9 cellular contexts compared by ENCODE assay signal in the genomic region with DNA sequence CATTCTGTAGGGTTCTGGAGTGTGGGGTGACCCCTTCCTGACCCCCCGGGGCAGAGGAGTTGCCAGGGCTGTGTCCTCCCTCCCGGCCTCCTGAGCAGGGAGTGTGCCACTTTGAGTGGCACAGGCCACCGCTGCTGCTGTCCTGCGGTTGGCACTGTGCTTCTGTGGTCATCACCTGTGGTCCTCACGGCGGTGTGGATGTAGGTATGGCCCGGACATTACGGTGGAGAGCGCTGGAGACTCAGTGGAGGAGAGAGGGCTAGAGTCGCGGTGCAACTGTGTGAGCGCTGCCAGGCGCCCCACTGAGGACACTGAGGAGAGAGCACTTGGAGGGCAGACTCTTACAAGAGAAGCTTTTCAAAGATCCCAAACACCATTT. TPM values are rescaled to one million over a fixed set of nuclear protein-coding genes. Genes with fewer than 3 reads are reported as not detected.
DNase-seq lines count a peak whose midpoint lies in the region; ATAC-seq and TF ChIP-seq lines count a peak whose summit lies in the region.
"Had no signal": no experiment of that assay in that cellular context is flagged by ENCODE, and none has a peak within 500 bp of the region (broad histone marks: within the 10 kb centered on the region; RNA-seq: fewer than 3 reads in every experiment).

No MANE protein-coding gene starts in this region.

- H3K9me3 ChIP-seq in AG04450 (ENCODE audit: control insufficient read depth, insufficient read depth, low read length) (no peaks in the 10 kb centered on the region; the same call in 1 of the 2 replicates), Peyer's patch (no peaks in the 10 kb centered on the region), endodermal cell (ENCODE audit: control insufficient read depth, low read length) (no peaks in the 10 kb centered on the region), osteoblast (ENCODE audit: low read depth, low read length) (no peaks in the 10 kb centered on the region)

- peaks cover 20% of the 10 kb centered on the region for H4K20me1 ChIP-seq in osteoblast (ENCODE audit: insufficient read depth, low read length)

- H3K79me2 ChIP-seq in osteoblast (ENCODE audit: insufficient read depth, low read length): peaks cover 40% of the 10 kb centered on the region

- H3K4me1 Mint-ChIP-seq in endodermal cell: peaks cover 16% of the 10 kb centered on the region

- H3K4me3 ChIP-seq in AG04450 (ENCODE audit: low read depth, low read length): no peak overlapping the region
- H3K4me3 ChIP-seq in Peyer's patch: no peak overlapping the region
- H3K4me3 ChIP-seq in endodermal cell (ENCODE audit: low read length): no peak overlapping the region
- no peak overlapping the region for H3K4me3 ChIP-seq in osteoblast (ENCODE audit: insufficient read depth, low read length)

- H3K27ac ChIP-seq in AG04450 (ENCODE audit: low read depth, low read length) (peak overlapping the region; percentile 21), Peyer's patch (peak overlapping the region; percentile 65 to 87 (median 78)), endodermal cell (ENCODE audit: low read depth, low read length) (no peak overlapping the region), osteoblast (ENCODE audit: low read depth, low read length) (peak overlapping the region; percentile 83)

- TF ChIP-seq POLR2A in Peyer's patch (IDR thresholded peaks at IDR 0.05): no peak

- no peak overlapping the region for H3K4me3 Mint-ChIP-seq in endodermal cell

- 92 to 97% methylated on average over 6 to 13 of the region's 13 CpGs for WGBS in endodermal cell (ENCODE audit: insufficient coverage in 1 of 2, insufficient read length in 1 of 2), 2 experiments

- H2AFZ ChIP-seq in osteoblast (ENCODE audit: low read length): no peak overlapping the region

- ATAC-seq in GM18907 (IDR thresholded peaks at IDR 0.05; ENCODE audit: unreplicated experiment): no peak
- ATAC-seq in GM18519 (IDR thresholded peaks at IDR 0.05; ENCODE audit: low FRiP score, unreplicated experiment): no peak

- H3K4me2 ChIP-seq in osteoblast (ENCODE audit: insufficient read depth, low read length): no peak overlapping the region

- no peaks in the 10 kb centered on the region for H3K9me3 Mint-ChIP-seq in endodermal cell
- H3K9me3 Mint-ChIP-seq: activated naive CD8-positive, alpha-beta T cell treated with anti-CD3 and anti-CD28 coated beads, Interleukin-2, amount 10 ng/mL, durations not matched to agents 7 days and 5 days had no signal

- H3K4me1 ChIP-seq in Peyer's patch: peaks cover 0 to 70% (median 12%) of the 10 kb centered on the region in 4 donors
- H3K4me1 ChIP-seq in endodermal cell (ENCODE audit: control insufficient read depth, insufficient read depth, low read length): peaks cover 3% of the 10 kb centered on the region
- peaks cover 34% of the 10 kb centered on the region for H3K4me1 ChIP-seq in osteoblast (ENCODE audit: insufficient read depth, low read length)

- POLR2A ChIA-PET in AG04450 (lab: Yijun Ruan, JAX): no interaction called here

- H3K27me3 Mint-ChIP-seq in endodermal cell (ENCODE audit: insufficient read depth): no peaks in the 10 kb centered on the region
- H3K27me3 Mint-ChIP-seq: activated naive CD8-positive, alpha-beta T cell treated with anti-CD3 and anti-CD28 coated beads, Interleukin-2, amount 10 ng/mL, durations not matched to agents 7 days and 5 days had no signal

- H3K27me3 ChIP-seq in AG04450 (ENCODE audit: control insufficient read depth, insufficient read depth, low read length): no peaks in the 10 kb centered on the region
- no peaks in the 10 kb centered on the region for H3K27me3 ChIP-seq in Peyer's patch
- no peaks in the 10 kb centered on the region for H3K27me3 ChIP-seq in endodermal cell (ENCODE audit: control insufficient read depth, insufficient read depth, low read length, poor library complexity, severe bottlenecking)
- H3K27me3 ChIP-seq in osteoblast (ENCODE audit: insufficient read depth, low read length): no peaks in the 10 kb centered on the region

- no peak overlapping the region for H3K9ac ChIP-seq in endodermal cell (ENCODE audit: extremely low read depth, low read length, poor library complexity, severe bottlenecking)

- peak overlapping the region; percentile 81 for H3K27ac Mint-ChIP-seq in endodermal cell

- TF ChIP-seq CTCF in AG04450 (IDR thresholded peaks at IDR 0.05; ENCODE audit: low read depth, low read length) (no peak), Peyer's patch (IDR thresholded peaks at IDR 0.05) (no peak), endodermal cell (conservative IDR thresholded peaks at IDR 0.05) (no peak), osteoblast (IDR thresholded peaks at IDR 0.05; ENCODE audit: extremely low read depth, low read depth, low read length) (no peak)

- CTCF ChIA-PET in AG04450 (lab: Charles Lee): interaction anchor here (0.7 to 2.5 kb wide), 4 partner anchors 57 to 290 kb away, joined by 3 to 10 read pairs (median 7); no protein-coding TSS in a partner anchor

- H3K36me3 Mint-ChIP-seq in endodermal cell (ENCODE audit: low read depth): peaks cover 53% of the 10 kb centered on the region

- H3K36me3 ChIP-seq in Peyer's patch: peaks cover 0 to 22% (median 0%) of the 10 kb centered on the region in 3 donors
- peaks cover 56% of the 10 kb centered on the region for H3K36me3 ChIP-seq in endodermal cell (ENCODE audit: control insufficient read depth, insufficient read depth, low read length)
- H3K36me3 ChIP-seq in osteoblast (ENCODE audit: insufficient read depth, low read length): peaks cover 29% of the 10 kb centered on the region

- DNase-seq in AG04450 (ENCODE audit: low read depth, low spot score) (no peak), Peyer's patch (peak in 2 of 3 donors; percentile 41 to 45), endodermal cell (no peak), osteoblast (ENCODE audit: insufficient read length, low spot score, missing footprints) (no peak), epidermal melanocyte (ENCODE audit: insufficient read length, low spot score) (no peak), COLO829 (ENCODE audit: low spot score) (no peak)
- DNase-seq: activated naive CD8-positive, alpha-beta T cell treated with anti-CD3 and anti-CD28 coated beads, Interleukin-2, amount 10 ng/mL, durations not matched to agents 7 days and 5 days had no signal

RNA-seq across cellular contexts. Expression of a gene that starts 39.1 kb away (rescaled TPM):
- 31.0 and 31.7 TPM in 2 replicates for polyA plus RNA-seq in AG04450 (2011; rRNA removed)
- polyA minus RNA-seq in AG04450 (2011; rRNA and poly(A)+ RNA removed): 32.8 and 40.5 TPM in 2 replicates
- total RNA-seq in Peyer's patch: 100 to 1,000 TPM in 3 of 4 donors, 10 to 100 TPM in 1; 32.4 to 149 (median 116) TPM
- 10 to 100 TPM; 57.1 to 58.2 TPM for total RNA-seq in endodermal cell
- polyA plus RNA-seq in endodermal cell (2013, experiment 1 of 2): 33.1 TPM
- 32.3 TPM for polyA plus RNA-seq in endodermal cell (2013, experiment 2 of 2)
- total RNA-seq in osteoblast: 34.4 and 39.5 TPM in 2 replicates

RNA-seq across cellular contexts. Expression of a gene that starts 57.6 kb away (rescaled TPM):
- polyA plus RNA-seq in AG04450 (2011; rRNA removed): 15.3 and 21.0 TPM in 2 replicates
- 40.1 and 42.9 TPM in 2 replicates for polyA minus RNA-seq in AG04450 (2011; rRNA and poly(A)+ RNA removed)
- total RNA-seq in Peyer's patch (100 to 1,000 TPM in 1 of 4 donors, 10 to 100 TPM in 2, 1 to 10 TPM in 1; 3.2 to 125 (median 20.8) TPM), endodermal cell (10 to 100 TPM; 54.2 to 75.3 TPM), osteoblast (78.1 and 95.2 TPM in 2 replicates)
- 15.1 TPM for polyA plus RNA-seq in endodermal cell (2013, experiment 1 of 2)
- polyA plus RNA-seq in endodermal cell (2013, experiment 2 of 2): 19.8 TPM

Comparison
In these comparisons a context has a peak if more than half of its experiments do, and no peak if none do; other contexts are left out.
1. DNase-seq: peak in Peyer's patch (2 of 3); none in AG04450 (single experiment), endodermal cell (single experiment), osteoblast (single experiment), epidermal melanocyte (single experiment) and COLO829 (single experiment).